ENCODE assay signal across 1 cellular context in the genomic region with DNA sequence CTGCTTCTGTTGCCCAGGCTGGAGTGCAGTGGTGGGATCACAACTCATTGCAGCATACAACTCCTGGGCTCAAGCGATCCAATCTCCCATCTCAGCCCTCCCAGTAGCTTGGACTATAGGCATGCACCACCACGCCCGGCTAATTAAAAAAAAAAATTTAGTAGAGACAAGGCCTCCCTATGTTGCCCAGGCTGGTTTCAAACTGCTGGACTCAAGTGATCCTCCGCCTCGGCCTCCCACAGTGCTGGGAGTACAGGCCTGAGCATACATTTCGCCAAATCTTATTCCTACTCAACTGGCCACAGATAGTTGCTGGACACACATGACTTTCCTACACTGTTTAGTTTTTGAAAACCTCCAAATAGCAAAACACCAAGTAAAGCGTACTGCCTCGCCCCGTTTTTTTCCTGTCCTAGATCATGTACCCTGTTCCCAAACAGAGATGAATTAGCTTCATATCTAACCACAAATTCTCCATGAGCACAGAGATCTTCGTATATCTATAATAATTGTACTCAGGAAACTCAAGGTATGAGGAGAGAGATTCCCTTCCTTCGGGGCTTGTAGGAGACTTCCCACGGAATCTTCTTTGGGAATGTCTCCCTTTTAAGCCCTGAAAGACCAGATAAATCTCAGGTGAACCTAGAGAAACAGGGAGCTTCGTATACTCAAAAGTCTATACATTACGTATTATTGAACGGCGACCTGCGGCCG.
TF ChIP-seq lines count a peak whose summit lies in the region.

No MANE protein-coding gene starts in this region.

TF ChIP-seq in IMR-90, 13 proteins besides CTCF, POLR2A, EP300 and RAD21 (continued from another document):
- no peak for TF ChIP-seq NFE2L2 (IDR thresholded peaks at IDR 0.05; ENCODE audit: low read depth, low read length)
- TF ChIP-seq CEBPB (IDR thresholded peaks at IDR 0.05; ENCODE audit: low read depth, low read length), result no peak
- no peak for TF ChIP-seq MAFK (IDR thresholded peaks at IDR 0.05; ENCODE audit: low read depth, low read length)
- TF ChIP-seq BHLHE40 (IDR thresholded peaks at IDR 0.05; ENCODE audit: low read depth, low read length), result no peak
- TF ChIP-seq RCOR1 (IDR thresholded peaks at IDR 0.05; ENCODE audit: insufficient replicate concordance, low read length), result no peak
- TF ChIP-seq RFX5 (IDR thresholded peaks at IDR 0.05; ENCODE audit: low read depth, low read length), result no peak
- TF ChIP-seq, protein P1, sequence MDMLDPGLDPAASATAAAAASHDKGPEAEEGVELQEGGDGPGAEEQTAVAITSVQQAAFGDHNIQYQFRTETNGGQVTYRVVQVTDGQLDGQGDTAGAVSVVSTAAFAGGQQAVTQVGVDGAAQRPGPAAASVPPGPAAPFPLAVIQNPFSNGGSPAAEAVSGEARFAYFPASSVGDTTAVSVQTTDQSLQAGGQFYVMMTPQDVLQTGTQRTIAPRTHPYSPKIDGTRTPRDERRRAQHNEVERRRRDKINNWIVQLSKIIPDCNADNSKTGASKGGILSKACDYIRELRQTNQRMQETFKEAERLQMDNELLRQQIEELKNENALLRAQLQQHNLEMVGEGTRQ (IDR thresholded peaks at IDR 0.05; ENCODE audit: low read depth, low read length), result no peak
- TF ChIP-seq MXI1 (IDR thresholded peaks at IDR 0.05; ENCODE audit: borderline replicate concordance, low read depth, low read length), result no peak
- TF ChIP-seq MAZ (IDR thresholded peaks at IDR 0.05; ENCODE audit: borderline replicate concordance, low read depth, low read length), result no peak
- TF ChIP-seq, protein P2, sequence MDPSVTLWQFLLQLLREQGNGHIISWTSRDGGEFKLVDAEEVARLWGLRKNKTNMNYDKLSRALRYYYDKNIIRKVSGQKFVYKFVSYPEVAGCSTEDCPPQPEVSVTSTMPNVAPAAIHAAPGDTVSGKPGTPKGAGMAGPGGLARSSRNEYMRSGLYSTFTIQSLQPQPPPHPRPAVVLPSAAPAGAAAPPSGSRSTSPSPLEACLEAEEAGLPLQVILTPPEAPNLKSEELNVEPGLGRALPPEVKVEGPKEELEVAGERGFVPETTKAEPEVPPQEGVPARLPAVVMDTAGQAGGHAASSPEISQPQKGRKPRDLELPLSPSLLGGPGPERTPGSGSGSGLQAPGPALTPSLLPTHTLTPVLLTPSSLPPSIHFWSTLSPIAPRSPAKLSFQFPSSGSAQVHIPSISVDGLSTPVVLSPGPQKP (IDR thresholded peaks at IDR 0.05; ENCODE audit: borderline replicate concordance, low read depth, low read length), result no peak
- no peak for TF ChIP-seq CHD1 (IDR thresholded peaks at IDR 0.05; ENCODE audit: low read depth, low read length)
TF ChIP-seq in IMR-90: peak in this region for 0.
